In genomic region chr12:7058163-7058845, GRCh38 we compare ENCODE assay signal across 1 cellular context.
TF ChIP-seq lines count a peak whose summit lies in the region.

No MANE protein-coding gene starts in this region.

TF ChIP-seq in IMR-90, 13 proteins besides CTCF, POLR2A, EP300 and RAD21:
- TF ChIP-seq SMC3 (IDR thresholded peaks at IDR 0.05; ENCODE audit: low read depth, low read length), result no peak
- TF ChIP-seq MXI1 (IDR thresholded peaks at IDR 0.05; ENCODE audit: borderline replicate concordance, low read depth, low read length), result no peak
- TF ChIP-seq BHLHE40 (IDR thresholded peaks at IDR 0.05; ENCODE audit: low read depth, low read length), result no peak
- no peak for TF ChIP-seq MAFK (IDR thresholded peaks at IDR 0.05; ENCODE audit: low read depth, low read length)
- no peak for TF ChIP-seq RCOR1 (IDR thresholded peaks at IDR 0.05; ENCODE audit: insufficient replicate concordance, low read length)
- no peak for TF ChIP-seq CEBPB (IDR thresholded peaks at IDR 0.05; ENCODE audit: low read depth, low read length)
- TF ChIP-seq CHD1 (IDR thresholded peaks at IDR 0.05; ENCODE audit: low read depth, low read length), result no peak
- no peak for TF ChIP-seq FOS (IDR thresholded peaks at IDR 0.05; ENCODE audit: low read depth, low read length)
- TF ChIP-seq ELK1 (IDR thresholded peaks at IDR 0.05; ENCODE audit: borderline replicate concordance, low read depth, low read length), result no peak
- no peak for TF ChIP-seq RFX5 (IDR thresholded peaks at IDR 0.05; ENCODE audit: low read depth, low read length)
- TF ChIP-seq MAZ (IDR thresholded peaks at IDR 0.05; ENCODE audit: borderline replicate concordance, low read depth, low read length), result no peak
- no peak for TF ChIP-seq USF2 (IDR thresholded peaks at IDR 0.05; ENCODE audit: low read depth, low read length)
- TF ChIP-seq NFE2L2 (IDR thresholded peaks at IDR 0.05; ENCODE audit: low read depth, low read length), result no peak
